ENCODE assay signal across 8 cellular contexts in the genomic region with DNA sequence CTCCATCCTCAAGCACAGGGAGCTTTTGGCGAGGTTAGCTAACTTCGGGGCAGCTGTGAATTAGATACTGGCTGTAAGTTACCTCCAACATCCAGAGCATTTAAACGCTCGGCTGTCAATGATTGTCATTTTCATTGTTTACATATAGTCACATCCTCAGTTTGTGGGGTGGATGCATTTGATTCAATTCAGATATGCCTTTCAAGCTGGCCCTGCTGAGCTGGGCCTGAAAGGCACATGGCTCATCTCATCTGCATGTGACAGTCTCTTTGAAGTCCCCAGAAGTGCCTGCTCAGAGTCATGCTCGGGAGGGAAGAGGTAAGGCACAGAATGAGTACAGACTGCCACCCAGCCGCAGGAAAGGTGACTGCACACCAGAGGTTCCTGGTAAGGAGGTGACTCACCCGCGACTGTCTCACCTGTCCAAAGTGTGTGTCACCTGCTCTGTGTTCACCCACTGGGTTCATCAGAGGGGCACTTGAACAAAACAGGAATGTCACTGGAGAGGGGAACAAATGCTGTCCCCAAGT.
DNase-seq lines count a peak whose midpoint lies in the region; ATAC-seq and FAIRE-seq lines count a peak whose summit lies in the region.
"Not testable (repeated sequence)": the region's sequence is repeated elsewhere in the genome, so short reads cannot be mapped to it uniquely, and the experiment has no call there.

No MANE protein-coding gene starts in this region.

- ATAC-seq in GM18873 (IDR thresholded peaks at IDR 0.05; ENCODE audit: low FRiP score, unreplicated experiment) (peak; percentile 48), HG02610 (IDR thresholded peaks at IDR 0.05; ENCODE audit: unreplicated experiment) (peak; percentile 69), HG03558 (IDR thresholded peaks at IDR 0.05; ENCODE audit: extremely low read depth, unreplicated experiment) (peak; percentile 52), left cardiac atrium (peak; percentile 37 to 56)

- peak; percentile 30 for FAIRE-seq in urothelium cell line (lab: Jason Lieb, UNC)

- DNase-seq in activated CD4-positive, CD25-positive, alpha-beta regulatory T cell treated with anti-CD3 and anti-CD28 coated beads, Interleukin-2, amount 50 U/mL, for 72 hours, result peak; percentile 70
- DNase-seq in activated gamma-delta T cell treated with Interleukin-2 at 50 U/mL for 16 hours, result peak; percentile 35
- DNase-seq in left cardiac atrium; urothelium cell line (ENCODE audit: low spot score): not testable (repeated sequence)
- DNase-seq in stimulated activated CD4-positive, alpha-beta T cell treated with anti-CD3 and anti-CD28 coated beads, Interleukin-12 subunit alpha, Interleukin-12 subunit beta, amount 100 ng/mL, for 4 hours, result peak; percentile 68

- intact Hi-C loops in left cardiac atrium (cut with DNase I), result not testable (repeated sequence)
